20 cellular contexts compared by ENCODE assay signal in genomic region chr5:6458833-6459232, GRCh38. TPM values are rescaled to one million over a fixed set of nuclear protein-coding genes. Genes with fewer than 3 reads are reported as not detected.
"Had no signal": no experiment of that assay in that cellular context is flagged by ENCODE, and none has a peak within 500 bp of the region (broad histone marks: within the 10 kb centered on the region; RNA-seq: fewer than 3 reads in every experiment).

No MANE protein-coding gene starts in this region.

- H3K36me3 Mint-ChIP-seq: immature natural killer cell; naive thymus-derived CD4-positive, alpha-beta T cell; stimulated activated naive B cell treated with anti-CD40 and anti-IgM and Interleukin-4, amounts not matched to agents 10 μg/mL and 1 μg/mL and 100 μg/mL, for 72 hours had no signal

- H3K4me1 ChIP-seq: esophagus muscularis mucosa, gastroesophageal sphincter, transverse colon had no signal

- ATAC-seq: effector memory CD8-positive, alpha-beta T cell; gastroesophageal sphincter; left cardiac atrium; naive thymus-derived CD4-positive, alpha-beta T cell; sciatic nerve; stimulated activated naive B cell treated with anti-CD40 and anti-IgM and Interleukin-4, amounts not matched to agents 10 μg/mL and 1 μg/mL and 100 μg/mL, for 72 hours; stimulated activated naive CD8-positive, alpha-beta T cell treated with anti-CD3 and anti-CD28 coated beads, Interleukin-15, amount 100 ng/mL, for 72 hours had no signal

- DNase-seq: effector memory CD8-positive, alpha-beta T cell; immature natural killer cell; kidney; left cardiac atrium; mesendoderm; naive thymus-derived CD4-positive, alpha-beta T cell; nephron progenitor cell; stimulated activated CD4-positive, alpha-beta T cell treated with anti-CD3 and anti-CD28 coated beads, Interleukin-2, amount 100 ng/mL, for 24 hours; stimulated activated CD4-positive, alpha-beta T cell treated with anti-CD3 and anti-CD28 coated beads, Interleukin-4, amount 100 ng/mL, for 4 hours; stimulated activated naive B cell treated with anti-CD40 and anti-IgM and Interleukin-4, amounts not matched to agents 10 μg/mL and 1 μg/mL and 100 μg/mL, for 72 hours; stimulated activated naive CD8-positive, alpha-beta T cell treated with anti-CD3 and anti-CD28 coated beads, Interleukin-15, amount 100 ng/mL, for 72 hours; transverse colon had no signal

- H3K27ac Mint-ChIP-seq: dendritic cell treated with granulocyte-macrophage colony-stimulating factor and Interleukin-4, amounts not matched to agents 40 ng/mL and 50 ng/mL, for 4 days; effector memory CD8-positive, alpha-beta T cell; immature natural killer cell; naive thymus-derived CD4-positive, alpha-beta T cell; nephron progenitor cell; stimulated activated naive B cell treated with anti-CD40 and anti-IgM and Interleukin-4, amounts not matched to agents 10 μg/mL and 1 μg/mL and 100 μg/mL, for 72 hours; stimulated activated naive CD8-positive, alpha-beta T cell treated with anti-CD3 and anti-CD28 coated beads, Interleukin-15, amount 100 ng/mL, for 72 hours had no signal

- H3K27me3 ChIP-seq: transverse colon had no signal

- H3K9me3 Mint-ChIP-seq: dendritic cell treated with granulocyte-macrophage colony-stimulating factor and Interleukin-4, amounts not matched to agents 40 ng/mL and 50 ng/mL, for 4 days; effector memory CD8-positive, alpha-beta T cell; nephron progenitor cell; stimulated activated naive B cell treated with anti-CD40 and anti-IgM and Interleukin-4, amounts not matched to agents 10 μg/mL and 1 μg/mL and 100 μg/mL, for 72 hours; stimulated activated naive CD8-positive, alpha-beta T cell treated with anti-CD3 and anti-CD28 coated beads, Interleukin-15, amount 100 ng/mL, for 72 hours had no signal

- H3K4me3 ChIP-seq: esophagus muscularis mucosa, gastroesophageal sphincter, thoracic aorta, transverse colon had no signal

- H3K4me3 Mint-ChIP-seq: dendritic cell treated with granulocyte-macrophage colony-stimulating factor and Interleukin-4, amounts not matched to agents 40 ng/mL and 50 ng/mL, for 4 days; effector memory CD8-positive, alpha-beta T cell; immature natural killer cell; naive thymus-derived CD4-positive, alpha-beta T cell; nephron progenitor cell; stimulated activated naive B cell treated with anti-CD40 and anti-IgM and Interleukin-4, amounts not matched to agents 10 μg/mL and 1 μg/mL and 100 μg/mL, for 72 hours; stimulated activated naive CD8-positive, alpha-beta T cell treated with anti-CD3 and anti-CD28 coated beads, Interleukin-15, amount 100 ng/mL, for 72 hours had no signal

- H3K4me1 Mint-ChIP-seq: immature natural killer cell; nephron progenitor cell; stimulated activated naive B cell treated with anti-CD40 and anti-IgM and Interleukin-4, amounts not matched to agents 10 μg/mL and 1 μg/mL and 100 μg/mL, for 72 hours; stimulated activated naive CD8-positive, alpha-beta T cell treated with anti-CD3 and anti-CD28 coated beads, Interleukin-15, amount 100 ng/mL, for 72 hours had no signal

- H3K36me3 ChIP-seq: esophagus muscularis mucosa, gastroesophageal sphincter, thoracic aorta, transverse colon had no signal

- H3K9me3 ChIP-seq: esophagus muscularis mucosa, gastroesophageal sphincter, thoracic aorta, transverse colon had no signal

- H3K27ac ChIP-seq: epithelial cell of prostate, esophagus muscularis mucosa, gastroesophageal sphincter, thoracic aorta, transverse colon had no signal

RNA-seq across cellular contexts. Expression of gene UBE2QL1, which starts 10.2 kb away (rescaled TPM):
- total RNA-seq: fibroblast of villous mesenchyme, mononuclear cell had no signal
- polyA plus RNA-seq: immature natural killer cell; naive thymus-derived CD4-positive, alpha-beta T cell had no signal
